ENCODE assay signal across 20 cellular contexts in genomic region chr10:71079761-71080380, GRCh38.
DNase-seq lines count a peak whose midpoint lies in the region; ATAC-seq and TF ChIP-seq lines count a peak whose summit lies in the region.
"Had no signal": no experiment of that assay in that cellular context is flagged by ENCODE, and none has a peak within 500 bp of the region (broad histone marks: within the 10 kb centered on the region; RNA-seq: fewer than 3 reads in every experiment).

No MANE protein-coding gene starts in this region.

- no peaks in the 10 kb centered on the region for H3K27me3 ChIP-seq in heart left ventricle
- H3K27me3 ChIP-seq in left ventricle myocardium inferior (ENCODE audit: low read depth), result peaks cover 16% of the 10 kb centered on the region
- no peaks in the 10 kb centered on the region for H3K27me3 ChIP-seq in neural cell (ENCODE audit: insufficient read depth, low read depth, low read length)
- H3K27me3 ChIP-seq in upper lobe of right lung, result no peaks in the 10 kb centered on the region
- peaks cover 3% of the 10 kb centered on the region for H3K27me3 ChIP-seq in gastroesophageal sphincter
- H3K27me3 ChIP-seq: MG63 had no signal

- WGBS in heart left ventricle, 4 donors, result 83 to 86% (median 84%) methylated on average over 8 to 12 of the region's 12 CpGs
- 79% methylated on average over 2 of the region's 12 CpGs; no CpG with 5 or more reads in 1 of the 2 donors for WGBS in gastroesophageal sphincter (ENCODE audit: low coverage in 1 of 2), 2 donors

- CTCF ChIA-PET in RWPE1 (lab: Yijun Ruan, JAX), result no interaction called here

- no peak for ATAC-seq in heart left ventricle
- no peak for ATAC-seq in upper lobe of right lung
- ATAC-seq in gastroesophageal sphincter, result no peak
- ATAC-seq in HG02870 (IDR thresholded peaks at IDR 0.05; ENCODE audit: unreplicated experiment), result no peak

- H3K4me3 ChIP-seq in heart left ventricle, result no peak overlapping the region
- no peak overlapping the region for H3K4me3 ChIP-seq in left ventricle myocardium inferior
- H3K4me3 ChIP-seq in neural cell (ENCODE audit: low read length), result peak overlapping the region; percentile 3
- H3K4me3 ChIP-seq in upper lobe of right lung, result no peak overlapping the region
- no peak overlapping the region for H3K4me3 ChIP-seq in gastroesophageal sphincter
- H3K4me3 ChIP-seq: MG63, SK-N-MC, smooth muscle cell had no signal

- TF ChIP-seq RAD21 in neural cell (conservative IDR thresholded peaks at IDR 0.05), result no peak

- TF ChIP-seq CTCF in heart left ventricle (IDR thresholded peaks at IDR 0.05), result no peak
- TF ChIP-seq CTCF in left ventricle myocardium inferior (IDR thresholded peaks at IDR 0.05; ENCODE audit: borderline replicate concordance), result no peak
- no peak for TF ChIP-seq CTCF in neural cell (IDR thresholded peaks at IDR 0.05; ENCODE audit: poor library complexity, severe bottlenecking)
- no peak for TF ChIP-seq CTCF in upper lobe of right lung (IDR thresholded peaks at IDR 0.05)
- TF ChIP-seq CTCF in gastroesophageal sphincter (IDR thresholded peaks at IDR 0.05), result no peak
- no peak for TF ChIP-seq CTCF in RWPE1 (conservative IDR thresholded peaks at IDR 0.05; ENCODE audit: low read depth)

- H2AFZ ChIP-seq in neural cell (ENCODE audit: low read depth, low read length), result no peak overlapping the region

- H3F3A ChIP-seq in neural cell (ENCODE audit: insufficient read depth, low read length, poor library complexity, severe bottlenecking), result no peaks in the 10 kb centered on the region

- POLR2A ChIA-PET in RWPE1 (lab: Yijun Ruan, JAX; ENCODE audit: low non-redundant PET), result no interaction called here

- DNase-seq in heart left ventricle, result peak in 3 of 5 donors; percentile 1 to 22 (median 12)
- DNase-seq in left ventricle myocardium inferior, result no peak
- peak; percentile 30 for DNase-seq in activated CD8-positive, alpha-beta memory T cell treated with anti-CD3 and anti-CD28 coated beads, Interleukin-2, amount 50 U/mL, for 48 hours
- DNase-seq in upper lobe of right lung, result peak; percentile 58
- DNase-seq in RWPE1 (ENCODE audit: low spot score), result no peak
- DNase-seq: ACHN; activated CD4-positive, alpha-beta T cell treated with anti-CD3 and anti-CD28 coated beads for 1 hour; activated naive CD4-positive, alpha-beta T cell treated with anti-CD3 and anti-CD28 coated beads, Interleukin-2, amount 10 ng/mL, durations not matched to agents 7 days and 5 days; cerebellar nuclear complex; HCEC 1CT; MG63; naive B cell; NCI-H345; stimulated activated CD4-positive, alpha-beta T cell treated with anti-CD3 and anti-CD28 coated beads, Interleukin-4, amount 100 ng/mL, for 4 hours had no signal

- H3K27ac ChIP-seq in heart left ventricle (no peak overlapping the region), left ventricle myocardium inferior (replicated peaks) (no peak overlapping the region), neural cell (ENCODE audit: low read length) (peak overlapping the region; percentile 37), upper lobe of right lung (no peak overlapping the region), gastroesophageal sphincter (no peak overlapping the region), RWPE1 (no peak overlapping the region)
- H3K27ac ChIP-seq: C4-2B, SK-N-MC had no signal

- no peak for TF ChIP-seq POLR2A in heart left ventricle (IDR thresholded peaks at IDR 0.05)
- no peak for TF ChIP-seq POLR2A in gastroesophageal sphincter (IDR thresholded peaks at IDR 0.05)

- no peak overlapping the region for H3K4me2 ChIP-seq in neural cell (ENCODE audit: low read length)
- H3K4me2 ChIP-seq: smooth muscle cell had no signal

- no peaks in the 10 kb centered on the region for H4K20me1 ChIP-seq in neural cell (ENCODE audit: insufficient read depth)

- no peaks in the 10 kb centered on the region for H3K36me3 ChIP-seq in heart left ventricle
- H3K36me3 ChIP-seq in left ventricle myocardium inferior, result no peaks in the 10 kb centered on the region
- no peaks in the 10 kb centered on the region for H3K36me3 ChIP-seq in neural cell (ENCODE audit: insufficient read depth, low read length)
- no peaks in the 10 kb centered on the region for H3K36me3 ChIP-seq in upper lobe of right lung
- H3K36me3 ChIP-seq in gastroesophageal sphincter, result no peaks in the 10 kb centered on the region
- H3K36me3 ChIP-seq: MG63 had no signal

- TF ChIP-seq EP300 in neural cell (conservative IDR thresholded peaks at IDR 0.05; ENCODE audit: poor library complexity, severe bottlenecking), result peak; percentile 55
- no peak for TF ChIP-seq EP300 in gastroesophageal sphincter (IDR thresholded peaks at IDR 0.05)

- no peaks in the 10 kb centered on the region for H3K9me2 ChIP-seq in neural cell (ENCODE audit: insufficient read depth, low read length)

- H3K9me3 ChIP-seq in heart left ventricle (no peaks in the 10 kb centered on the region), left ventricle myocardium inferior (replicated peaks) (no peaks in the 10 kb centered on the region), neural cell (ENCODE audit: low read length) (no peaks in the 10 kb centered on the region), upper lobe of right lung (no peaks in the 10 kb centered on the region), gastroesophageal sphincter (no peaks in the 10 kb centered on the region)
- H3K9me3 ChIP-seq: MG63 had no signal

- intact Hi-C loops in heart left ventricle (cut with DNase I) (loop anchor here in 3 of 10 donors (10.0 kb wide), 2 partner anchors 105 to 125 kb away; no protein-coding TSS in a partner anchor), left ventricle myocardium inferior (cut with micrococcal nuclease) (no loop called here), upper lobe of right lung (cut with DNase I) (no loop called here)

- no peaks in the 10 kb centered on the region for H3K79me2 ChIP-seq in neural cell (replicated peaks; ENCODE audit: insufficient read depth, low read length)

- peaks cover 0 to 23% (median 7%) of the 10 kb centered on the region in 12 donors for H3K4me1 ChIP-seq in heart left ventricle
- peaks cover 20% of the 10 kb centered on the region for H3K4me1 ChIP-seq in left ventricle myocardium inferior
- no peaks in the 10 kb centered on the region for H3K4me1 ChIP-seq in upper lobe of right lung
- H3K4me1 ChIP-seq in gastroesophageal sphincter, result peaks cover 0 to 7% (median 0%) of the 10 kb centered on the region in 3 donors

- H3K9ac ChIP-seq in neural cell (ENCODE audit: low read length), result peak overlapping the region; percentile 28

TF ChIP-seq in neural cell, 6 proteins besides CTCF, POLR2A, EP300 and RAD21:
- no peak for TF ChIP-seq MXI1 (conservative IDR thresholded peaks at IDR 0.05; ENCODE audit: poor library complexity, severe bottlenecking)
- TF ChIP-seq POLR2AphosphoS5 (IDR thresholded peaks at IDR 0.05), result peak; percentile 54

Comparison
In these comparisons a context has a peak if more than half of its experiments do, and no peak if none do; other contexts are left out.
1. DNase-seq: peak in heart left ventricle (3 of 5), activated CD8-positive, alpha-beta memory T cell treated with anti-CD3 and anti-CD28 coated beads, Interleukin-2, amount 50 U/mL, for 48 hours (single experiment) and upper lobe of right lung (single experiment); none in left ventricle myocardium inferior (single experiment) and RWPE1 (single experiment).